ENCODE assay signal across 25 cellular contexts in the genomic region with DNA sequence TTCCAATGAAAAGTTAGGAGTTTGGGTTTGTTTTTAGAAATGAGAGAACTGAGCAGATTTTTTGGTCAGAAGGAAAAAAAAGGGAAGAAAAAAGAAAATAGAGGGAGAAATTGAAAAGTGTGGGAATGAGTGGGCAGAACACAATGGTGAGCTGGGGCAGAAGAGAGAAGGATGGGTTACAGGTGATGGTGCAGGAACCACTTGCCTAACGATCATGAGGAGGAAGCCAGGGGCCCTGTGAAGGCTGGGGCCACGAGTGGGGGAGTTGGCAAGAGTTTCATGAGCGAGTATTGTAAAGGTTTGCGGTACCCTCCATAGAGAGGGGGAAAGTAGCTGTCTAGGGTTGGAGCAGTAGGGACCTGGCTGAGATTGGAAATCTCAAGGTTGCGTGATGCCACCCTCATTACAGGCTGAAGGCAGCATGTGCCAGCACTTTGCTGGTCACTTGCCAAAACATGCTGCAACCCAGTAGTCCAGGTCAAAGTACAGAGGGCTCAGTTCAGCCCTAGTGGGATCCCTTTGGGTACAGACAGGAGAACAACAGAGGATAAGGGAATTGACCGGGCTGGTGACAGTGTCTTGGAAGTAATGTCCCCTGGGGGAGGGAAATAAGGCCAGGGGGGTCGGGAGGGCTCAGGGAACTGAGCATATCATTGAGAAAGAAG. TPM values are rescaled to one million over a fixed set of nuclear protein-coding genes. Genes with fewer than 3 reads are reported as not detected.
DNase-seq lines count a peak whose midpoint lies in the region; ATAC-seq and TF ChIP-seq lines count a peak whose summit lies in the region.
"Had no signal": no experiment of that assay in that cellular context is flagged by ENCODE, and none has a peak within 500 bp of the region (broad histone marks: within the 10 kb centered on the region; RNA-seq: fewer than 3 reads in every experiment).

No MANE protein-coding gene starts in this region.

- POLR2A ChIA-PET in activated CD4-positive, alpha-beta T cell treated with anti-CD3 and anti-CD28 coated beads, Interleukin-2, amount 10 ng/mL, durations not matched to agents 7 days and 5 days (lab: Charles Lee) = no interaction called here

- no peak for DNase-seq in activated CD4-positive, alpha-beta T cell treated with anti-CD3 and anti-CD28 coated beads, Interleukin-2, amount 10 ng/mL, durations not matched to agents 7 days and 5 days
- DNase-seq in activated CD4-positive, alpha-beta T cell treated with anti-CD3 and anti-CD28 coated beads, Interleukin-2, amount 10 ng/mL, durations not matched to agents 24 days and 14 days = no peak
- DNase-seq in immature natural killer cell (no peak), renal cortical epithelial cell (ENCODE audit: low read depth) (peak; percentile 19)
- DNase-seq: activated CD4-positive, alpha-beta T cell treated with anti-CD3 and anti-CD28 coated beads, Interleukin-2, amount 50 U/mL, for 48 hours; activated CD8-positive, alpha-beta memory T cell treated with anti-CD3 and anti-CD28 coated beads, Interleukin-2, amount 50 U/mL, for 4 hours; activated gamma-delta T cell; amniotic stem cell; CD4-positive, alpha-beta memory T cell; HCEC 1CT; left cardiac atrium; MG63; natural killer cell; NCI-H2029 treated with DMSO at 0.1 percent for 48 hours; NCI-H226; sigmoid colon; trophoblast cell had no signal

- CTCF ChIA-PET in activated CD4-positive, alpha-beta T cell treated with anti-CD3 and anti-CD28 coated beads, Interleukin-2, amount 10 ng/mL, durations not matched to agents 7 days and 5 days (lab: Charles Lee) = interaction anchor here (0.5 to 2.6 kb wide), 2 partner anchors 10 to 226 kb away, joined by 4 to 9 read pairs; no protein-coding TSS in a partner anchor

- intact Hi-C loops in activated CD4-positive, alpha-beta T cell treated with anti-CD3 and anti-CD28 coated beads, Interleukin-2, amount 10 ng/mL, durations not matched to agents 24 days and 14 days (cut with micrococcal nuclease) = no loop called here

- H3K27ac ChIP-seq in VCaP = peak overlapping the region; percentile 22; the same call in 1 of the 2 replicates
- H3K27ac ChIP-seq: sigmoid colon had no signal

- TF ChIP-seq CTCF in VCaP (conservative IDR thresholded peaks at IDR 0.05) = no peak

- ATAC-seq in esophagus mucosa (no peak), GM21360 (IDR thresholded peaks at IDR 0.05; ENCODE audit: unreplicated experiment) (no peak), GM19023 (IDR thresholded peaks at IDR 0.05; ENCODE audit: unreplicated experiment) (no peak)
- ATAC-seq: natural killer cell, SK-N-SH treated with all-trans-retinoic acid at 6 μM for 48 hours had no signal

- peaks cover 31% of the 10 kb centered on the region for H3K36me3 Mint-ChIP-seq in activated CD4-positive, alpha-beta T cell treated with anti-CD3 and anti-CD28 coated beads, Interleukin-2, amount 10 ng/mL, durations not matched to agents 7 days and 5 days (ENCODE audit: low read depth)
- H3K36me3 Mint-ChIP-seq in activated CD4-positive, alpha-beta T cell treated with anti-CD3 and anti-CD28 coated beads, Interleukin-2, amount 10 ng/mL, durations not matched to agents 24 days and 14 days (ENCODE audit: low read depth) = peaks cover 43% of the 10 kb centered on the region
- peaks cover 24 to 40% (median 33%) of the 10 kb centered on the region in 3 donors for H3K36me3 Mint-ChIP-seq in immature natural killer cell

- peak overlapping the region; percentile 57 for H3K27ac Mint-ChIP-seq in activated CD4-positive, alpha-beta T cell treated with anti-CD3 and anti-CD28 coated beads, Interleukin-2, amount 10 ng/mL, durations not matched to agents 7 days and 5 days
- no peak overlapping the region for H3K27ac Mint-ChIP-seq in activated CD4-positive, alpha-beta T cell treated with anti-CD3 and anti-CD28 coated beads, Interleukin-2, amount 10 ng/mL, durations not matched to agents 24 days and 14 days
- peak overlapping the region in 4 of 6 donors; percentile 4 to 74 (median 37) for H3K27ac Mint-ChIP-seq in immature natural killer cell
- H3K27ac Mint-ChIP-seq: dendritic cell treated with granulocyte-macrophage colony-stimulating factor and Interleukin-4, amounts not matched to agents 40 ng/mL and 50 ng/mL, for 4 days; mesothelial cell of epicardium; natural killer cell; T-helper 2 cell treated with Interferon-gamma antibody and Interleukin-4, amounts not matched to agents 5 μg/mL and 100 μg/mL, for 36 hours had no signal

- H3K27me3 Mint-ChIP-seq in activated CD4-positive, alpha-beta T cell treated with anti-CD3 and anti-CD28 coated beads, Interleukin-2, amount 10 ng/mL, durations not matched to agents 7 days and 5 days = no peaks in the 10 kb centered on the region
- H3K27me3 Mint-ChIP-seq in activated CD4-positive, alpha-beta T cell treated with anti-CD3 and anti-CD28 coated beads, Interleukin-2, amount 10 ng/mL, durations not matched to agents 24 days and 14 days = no peaks in the 10 kb centered on the region
- no peaks in the 10 kb centered on the region for H3K27me3 Mint-ChIP-seq in immature natural killer cell (ENCODE audit: low read depth in 3 of 3)
- H3K27me3 Mint-ChIP-seq: CD4-positive, alpha-beta memory T cell; dendritic cell treated with granulocyte-macrophage colony-stimulating factor and Interleukin-4, amounts not matched to agents 40 ng/mL and 50 ng/mL, for 4 days had no signal

- no peak overlapping the region for H3K4me3 Mint-ChIP-seq in activated CD4-positive, alpha-beta T cell treated with anti-CD3 and anti-CD28 coated beads, Interleukin-2, amount 10 ng/mL, durations not matched to agents 7 days and 5 days
- H3K4me3 Mint-ChIP-seq in activated CD4-positive, alpha-beta T cell treated with anti-CD3 and anti-CD28 coated beads, Interleukin-2, amount 10 ng/mL, durations not matched to agents 24 days and 14 days = no peak overlapping the region
- no peak overlapping the region for H3K4me3 Mint-ChIP-seq in immature natural killer cell
- H3K4me3 Mint-ChIP-seq: CD4-positive, alpha-beta memory T cell; dendritic cell treated with granulocyte-macrophage colony-stimulating factor and Interleukin-4, amounts not matched to agents 40 ng/mL and 50 ng/mL, for 4 days; mesothelial cell of epicardium; natural killer cell; T-helper 2 cell treated with Interferon-gamma antibody and Interleukin-4, amounts not matched to agents 5 μg/mL and 100 μg/mL, for 36 hours had no signal

- H3K4me1 Mint-ChIP-seq in activated CD4-positive, alpha-beta T cell treated with anti-CD3 and anti-CD28 coated beads, Interleukin-2, amount 10 ng/mL, durations not matched to agents 7 days and 5 days = peaks cover 27% of the 10 kb centered on the region
- peaks cover 22% of the 10 kb centered on the region for H3K4me1 Mint-ChIP-seq in activated CD4-positive, alpha-beta T cell treated with anti-CD3 and anti-CD28 coated beads, Interleukin-2, amount 10 ng/mL, durations not matched to agents 24 days and 14 days
- H3K4me1 Mint-ChIP-seq in immature natural killer cell = peaks cover 7 to 11% of the 10 kb centered on the region in 2 donors

- no peaks in the 10 kb centered on the region for H3K9me3 Mint-ChIP-seq in activated CD4-positive, alpha-beta T cell treated with anti-CD3 and anti-CD28 coated beads, Interleukin-2, amount 10 ng/mL, durations not matched to agents 7 days and 5 days
- H3K9me3 Mint-ChIP-seq in activated CD4-positive, alpha-beta T cell treated with anti-CD3 and anti-CD28 coated beads, Interleukin-2, amount 10 ng/mL, durations not matched to agents 24 days and 14 days = no peaks in the 10 kb centered on the region
- no peaks in the 10 kb centered on the region for H3K9me3 Mint-ChIP-seq in immature natural killer cell
- H3K9me3 Mint-ChIP-seq: CD4-positive, alpha-beta memory T cell; dendritic cell treated with granulocyte-macrophage colony-stimulating factor and Interleukin-4, amounts not matched to agents 40 ng/mL and 50 ng/mL, for 4 days; mesothelial cell of epicardium; natural killer cell; T-helper 2 cell treated with Interferon-gamma antibody and Interleukin-4, amounts not matched to agents 5 μg/mL and 100 μg/mL, for 36 hours had no signal

RNA-seq across cellular contexts. Expression of gene IVD, which starts 6.6 kb away (rescaled TPM):
- total RNA-seq in activated CD4-positive, alpha-beta T cell treated with anti-CD3 and anti-CD28 coated beads, Interleukin-2, amount 10 ng/mL, durations not matched to agents 7 days and 5 days = 10 to 100 TPM; 38.4 to 47.1 TPM
- 66.6 and 70.7 TPM in 2 replicates for total RNA-seq in activated CD4-positive, alpha-beta T cell treated with anti-CD3 and anti-CD28 coated beads, Interleukin-2, amount 10 ng/mL, durations not matched to agents 24 days and 14 days
- polyA plus RNA-seq in immature natural killer cell = 10 to 100 TPM; 41.8 to 63.0 (median 60.6) TPM
- total RNA-seq in renal cortical epithelial cell (37.5 and 68.8 TPM in 2 replicates), esophagus mucosa (14.7 TPM)

RNA-seq across cellular contexts. Expression of gene BAHD1, which starts 28.5 kb away (rescaled TPM):
- 10 to 100 TPM; 28.7 to 30.8 TPM for total RNA-seq in activated CD4-positive, alpha-beta T cell treated with anti-CD3 and anti-CD28 coated beads, Interleukin-2, amount 10 ng/mL, durations not matched to agents 7 days and 5 days
- total RNA-seq in activated CD4-positive, alpha-beta T cell treated with anti-CD3 and anti-CD28 coated beads, Interleukin-2, amount 10 ng/mL, durations not matched to agents 24 days and 14 days = 23.9 and 26.2 TPM in 2 replicates
- polyA plus RNA-seq in immature natural killer cell = 1 to 10 TPM; 2.1 to 6.1 (median 3.4) TPM
- total RNA-seq in renal cortical epithelial cell (6.8 and 17.5 TPM in 2 replicates), esophagus mucosa (7.0 TPM)

RNA-seq across cellular contexts. Expression of gene KNSTRN, which starts 29.7 kb away (rescaled TPM):
- 10 to 100 TPM; 57.5 to 63.3 TPM for total RNA-seq in activated CD4-positive, alpha-beta T cell treated with anti-CD3 and anti-CD28 coated beads, Interleukin-2, amount 10 ng/mL, durations not matched to agents 7 days and 5 days
- total RNA-seq in activated CD4-positive, alpha-beta T cell treated with anti-CD3 and anti-CD28 coated beads, Interleukin-2, amount 10 ng/mL, durations not matched to agents 24 days and 14 days = 50.4 and 52.9 TPM in 2 replicates
- polyA plus RNA-seq in immature natural killer cell = 1 to 10 TPM; 2.7 to 5.6 (median 2.8) TPM
- total RNA-seq in renal cortical epithelial cell (34.2 and 58.5 TPM in 2 replicates), esophagus mucosa (13.8 TPM)

RNA-seq across cellular contexts. Expression of gene DISP2, which starts 54.2 kb away (rescaled TPM):
- 1 to 10 TPM in 1 of 2 experiments, under 1 TPM in 1; 0.60 to 1.4 TPM for total RNA-seq in activated CD4-positive, alpha-beta T cell treated with anti-CD3 and anti-CD28 coated beads, Interleukin-2, amount 10 ng/mL, durations not matched to agents 7 days and 5 days
- total RNA-seq in activated CD4-positive, alpha-beta T cell treated with anti-CD3 and anti-CD28 coated beads, Interleukin-2, amount 10 ng/mL, durations not matched to agents 24 days and 14 days = 0.02 and 0.05 TPM in 2 replicates
- polyA plus RNA-seq in immature natural killer cell = 1 to 10 TPM in 1 of 3 donors, under 1 TPM in 2; 0.03 to 1.1 (median 0.38) TPM
- 0.17 and 0.25 TPM in 2 replicates for total RNA-seq in renal cortical epithelial cell
- total RNA-seq in esophagus mucosa = 0.28 TPM

RNA-seq across cellular contexts. Expression of gene CHST14, which starts 58.6 kb away (rescaled TPM):
- total RNA-seq in activated CD4-positive, alpha-beta T cell treated with anti-CD3 and anti-CD28 coated beads, Interleukin-2, amount 10 ng/mL, durations not matched to agents 7 days and 5 days = 10 to 100 TPM; 14.3 to 14.6 TPM
- 9.0 and 9.7 TPM in 2 replicates for total RNA-seq in activated CD4-positive, alpha-beta T cell treated with anti-CD3 and anti-CD28 coated beads, Interleukin-2, amount 10 ng/mL, durations not matched to agents 24 days and 14 days
- polyA plus RNA-seq in immature natural killer cell = 1 to 10 TPM; 1.9 to 3.6 (median 3.3) TPM
- total RNA-seq in renal cortical epithelial cell (5.2 and 18.5 TPM in 2 replicates), esophagus mucosa (4.0 TPM)
